In genomic region chr17:5516060-5516792, GRCh38 we compare ENCODE assay signal across 1 cellular context.
TF ChIP-seq lines count a peak whose summit lies in the region.

No MANE protein-coding gene starts in this region.

TF ChIP-seq in IMR-90, 13 proteins besides CTCF, POLR2A, EP300 and RAD21 (continued from another document):
- TF ChIP-seq NFE2L2 (IDR thresholded peaks at IDR 0.05; ENCODE audit: low read depth, low read length) = peak; percentile 57; the same call in 1 of the 2 replicates
